Comparison of ENCODE assay signal across 11 cellular contexts in the genomic region with DNA sequence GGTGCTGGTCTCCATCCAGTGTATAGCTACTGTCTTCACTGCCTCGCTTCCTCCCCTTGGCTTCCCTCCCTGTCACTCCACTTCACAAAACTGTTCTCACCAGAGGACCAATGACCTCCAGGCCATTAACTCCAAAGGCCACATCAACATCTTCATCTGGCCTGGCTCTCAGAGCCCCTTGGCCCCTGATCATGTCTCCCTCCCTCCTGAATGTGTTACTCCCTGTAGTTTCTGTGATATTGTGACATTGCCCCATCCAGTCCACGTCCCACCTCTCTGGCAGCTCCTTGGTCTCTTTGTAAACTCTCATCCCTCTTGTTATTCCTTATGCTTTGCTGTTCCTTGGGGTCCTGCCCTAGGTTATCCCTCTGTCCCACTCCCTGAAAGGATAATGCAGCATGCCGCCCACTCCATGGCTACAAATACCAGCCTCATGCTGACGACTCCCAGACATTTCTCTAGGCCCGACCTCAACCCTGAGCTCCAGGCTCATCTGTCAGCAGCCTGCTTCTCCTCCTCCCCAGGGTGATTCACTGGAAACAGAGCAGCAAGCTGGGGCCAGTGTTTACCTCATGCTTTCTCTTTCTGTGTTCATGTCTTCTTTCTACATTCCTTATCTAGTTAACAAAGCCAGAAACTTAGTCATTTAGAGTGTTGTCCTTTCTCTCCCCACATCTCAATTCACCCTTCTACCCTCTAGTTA.
DNase-seq lines count a peak whose midpoint lies in the region; ATAC-seq lines count a peak whose summit lies in the region.
"Had no signal": no experiment of that assay in that cellular context is flagged by ENCODE, and none has a peak within 500 bp of the region (broad histone marks: within the 10 kb centered on the region; RNA-seq: fewer than 3 reads in every experiment).

No MANE protein-coding gene starts in this region.

- H3K27me3 ChIP-seq in skeletal muscle satellite cell (ENCODE audit: control insufficient read depth, insufficient read depth, low read length): no peaks in the 10 kb centered on the region

- H3K4me1 ChIP-seq in skeletal muscle satellite cell (ENCODE audit: control insufficient read depth, insufficient read depth, low read length): peaks cover 37% of the 10 kb centered on the region

- intact Hi-C loops in left cardiac atrium (cut with DNase I): no loop called here

- ATAC-seq in left cardiac atrium (peak in 1 of 2 donors; percentile 91), HG02610 (IDR thresholded peaks at IDR 0.05; ENCODE audit: unreplicated experiment) (no peak), GM18511 (IDR thresholded peaks at IDR 0.05; ENCODE audit: unreplicated experiment) (no peak)
- ATAC-seq: stimulated activated naive B cell treated with anti-CD40 and anti-IgM and Interleukin-4, amounts not matched to agents 10 μg/mL and 1 μg/mL and 100 μg/mL, for 72 hours had no signal

- peak overlapping the region; percentile 13 for H3K9ac ChIP-seq in skeletal muscle satellite cell (ENCODE audit: low read depth, low read length)

- no peaks in the 10 kb centered on the region for H3K9me3 ChIP-seq in skeletal muscle satellite cell (replicated peaks; ENCODE audit: low read length)

- no peaks in the 10 kb centered on the region for H3K36me3 ChIP-seq in skeletal muscle satellite cell (ENCODE audit: insufficient read depth, low read length)

- peak; percentile 82 for DNase-seq in GM04503 (ENCODE audit: low read depth)
- DNase-seq in amniotic stem cell (lab: John Stamatoyannopoulos, UW): peak; percentile 49
- DNase-seq in left cardiac atrium: peak; percentile 33
- no peak for DNase-seq in activated CD8-positive, alpha-beta memory T cell treated with anti-CD3 and anti-CD28 coated beads for 24 hours
- no peak for DNase-seq in cerebellar nuclear complex (lab: John Stamatoyannopoulos, UW)
- DNase-seq: NCI-H345; RPMI8226; stimulated activated naive B cell treated with anti-CD40 and anti-IgM and Interleukin-4, amounts not matched to agents 10 μg/mL and 1 μg/mL and 100 μg/mL, for 72 hours had no signal

- H3K4me3 ChIP-seq in skeletal muscle satellite cell (ENCODE audit: low read length): no peak overlapping the region

- H3K4me2 ChIP-seq in skeletal muscle satellite cell (ENCODE audit: low read length): peak overlapping the region; percentile 13

Comparison
In these comparisons a context has a peak if more than half of its experiments do, and no peak if none do; other contexts are left out.
1. DNase-seq: peak in GM04503 (single experiment), amniotic stem cell (single experiment) and left cardiac atrium (single experiment); none in activated CD8-positive, alpha-beta memory T cell treated with anti-CD3 and anti-CD28 coated beads for 24 hours (single experiment) and cerebellar nuclear complex (0 of 2).